9 cellular contexts compared by ENCODE assay signal in genomic region chr19:15304140-15304705, GRCh38. TPM values are rescaled to one million over a fixed set of nuclear protein-coding genes. Genes with fewer than 3 reads are reported as not detected.
A peak's percentile ranks its signal among the peaks of the same experiment; 100 is the strongest.
DNase-seq lines count a peak whose midpoint lies in the region; ATAC-seq and TF ChIP-seq lines count a peak whose summit lies in the region.
"Had no signal": no experiment of that assay in that cellular context is flagged by ENCODE, and none has a peak within 500 bp of the region (broad histone marks: within the 10 kb centered on the region; RNA-seq: fewer than 3 reads in every experiment).

No MANE protein-coding gene starts in this region.

- H3K4me1 Mint-ChIP-seq in activated naive CD4-positive, alpha-beta T cell treated with anti-CD3 and anti-CD28 coated beads, Interleukin-2, amount 10 ng/mL, durations not matched to agents 7 days and 5 days = peaks cover 64% of the 10 kb centered on the region

- peaks cover 5% of the 10 kb centered on the region for H3K36me3 Mint-ChIP-seq in activated naive CD4-positive, alpha-beta T cell treated with anti-CD3 and anti-CD28 coated beads, Interleukin-2, amount 10 ng/mL, durations not matched to agents 7 days and 5 days

- intact Hi-C loops in aorta (cut with DNase I) (no loop called here), left lung (cut with DNase I) (no loop called here)

- DNase-seq in stimulated activated CD4-positive, alpha-beta T cell treated with anti-CD3 and anti-CD28 coated beads, Interleukin-15, amount 100 ng/mL, for 24 hours = peak; percentile 48
- DNase-seq in stimulated activated CD4-positive, alpha-beta T cell treated with anti-CD3 and anti-CD28 coated beads, Interleukin-4, amount 100 ng/mL, for 1 hour = no peak
- DNase-seq in activated naive CD4-positive, alpha-beta T cell treated with anti-CD3 and anti-CD28 coated beads, Interleukin-2, amount 10 ng/mL, durations not matched to agents 7 days and 5 days = no peak
- no peak for DNase-seq in aorta
- no peak for DNase-seq in midbrain (lab: John Stamatoyannopoulos, UW)
- DNase-seq in left lung = no peak
- DNase-seq: OCI-M1 had no signal

- 93 to 95% methylated on average over 9 to 10 of the region's 10 CpGs for whole genome bisulfite sequencing in mesodermal cell (ENCODE audit: insufficient coverage in 2 of 2), 2 experiments
- 10 to 13% methylated on average over 10 of the region's 10 CpGs for WGBS in aorta, 2 donors

- no peak for TF ChIP-seq CTCF in left lung (IDR thresholded peaks at IDR 0.05)

- no peaks in the 10 kb centered on the region for H3K27me3 Mint-ChIP-seq in activated naive CD4-positive, alpha-beta T cell treated with anti-CD3 and anti-CD28 coated beads, Interleukin-2, amount 10 ng/mL, durations not matched to agents 7 days and 5 days

- peak overlapping the region; percentile 38 for H3K27ac Mint-ChIP-seq in activated naive CD4-positive, alpha-beta T cell treated with anti-CD3 and anti-CD28 coated beads, Interleukin-2, amount 10 ng/mL, durations not matched to agents 7 days and 5 days

- ATAC-seq in aorta (ENCODE audit: low FRiP score) (peak; percentile 62), HG02885 (IDR thresholded peaks at IDR 0.05; ENCODE audit: poor library complexity, unreplicated experiment) (no peak), left lung (no peak)

- H3K27ac ChIP-seq in mesodermal cell (ENCODE audit: low read depth, low read length, severe bottlenecking) = peak overlapping the region; percentile 10
- H3K27ac ChIP-seq in aorta (ENCODE audit: low read depth in 1 of 2, low read length in 2 of 2) = peak overlapping the region in 1 of 2 donors; percentile 19
- H3K27ac ChIP-seq in left lung = peak overlapping the region in 1 of 2 donors; percentile 5

- H3K4me3 Mint-ChIP-seq in activated naive CD4-positive, alpha-beta T cell treated with anti-CD3 and anti-CD28 coated beads, Interleukin-2, amount 10 ng/mL, durations not matched to agents 7 days and 5 days = no peak overlapping the region

- H3K36me3 ChIP-seq in mesodermal cell (ENCODE audit: control insufficient read depth, insufficient read depth, low read length) (peaks cover 34% of the 10 kb centered on the region), aorta (ENCODE audit: control insufficient read depth in 1 of 2, insufficient read depth in 2 of 2, low read length in 1 of 2) (no peaks in the 10 kb centered on the region), left lung (no peaks in the 10 kb centered on the region)

- H3K9me3 Mint-ChIP-seq in activated naive CD4-positive, alpha-beta T cell treated with anti-CD3 and anti-CD28 coated beads, Interleukin-2, amount 10 ng/mL, durations not matched to agents 7 days and 5 days = no peaks in the 10 kb centered on the region

- H3K4me3 ChIP-seq in mesodermal cell (ENCODE audit: extremely low read depth, insufficient read depth, low read length, poor library complexity, severe bottlenecking) = no peak overlapping the region
- H3K4me3 ChIP-seq in aorta (ENCODE audit: low read length in 2 of 2) = no peak overlapping the region
- no peak overlapping the region for H3K4me3 ChIP-seq in left lung

- H3K4me1 ChIP-seq in mesodermal cell (ENCODE audit: control insufficient read depth, insufficient read depth, low read length, poor library complexity, severe bottlenecking) = peaks cover 18% of the 10 kb centered on the region
- peaks cover 0 to 9% of the 10 kb centered on the region in 2 donors for H3K4me1 ChIP-seq in aorta (ENCODE audit: control insufficient read depth in 1 of 2, insufficient read depth in 2 of 2, low read length in 2 of 2)
- H3K4me1 ChIP-seq in left lung = peaks cover 25 to 93% of the 10 kb centered on the region in 2 donors

- CTCF ChIA-PET in activated naive CD4-positive, alpha-beta T cell treated with anti-CD3 and anti-CD28 coated beads, Interleukin-2, amount 10 ng/mL, durations not matched to agents 7 days and 5 days (lab: Charles Lee) = interaction anchor here (1.0 kb wide), 1 partner anchor 11 kb away, joined by 3 read pairs; no protein-coding TSS in a partner anchor

- H3K27me3 ChIP-seq in aorta (ENCODE audit: control insufficient read depth in 1 of 2, insufficient read depth in 2 of 2, low read length in 1 of 2) (no peaks in the 10 kb centered on the region), left lung (no peaks in the 10 kb centered on the region)

- peaks cover 11% of the 10 kb centered on the region for H3K9me3 ChIP-seq in mesodermal cell (ENCODE audit: control insufficient read depth, low read length)
- no peaks in the 10 kb centered on the region for H3K9me3 ChIP-seq in aorta (ENCODE audit: control insufficient read depth, low read length)
- H3K9me3 ChIP-seq in left lung = no peaks in the 10 kb centered on the region

RNA-seq across cellular contexts. Expression of gene BRD4, which starts 28.1 kb away (rescaled TPM):
- polyA plus RNA-seq in mesodermal cell (2013, experiment 1 of 2) = 66.2 TPM
- polyA plus RNA-seq in mesodermal cell (2013, experiment 2 of 2) = 63.1 TPM
- total RNA-seq in aorta (100 to 1,000 TPM; 123 to 126 TPM), left lung (10 to 100 TPM; 79.1 to 89.6 TPM)
- polyA plus RNA-seq in aorta = 10 to 100 TPM; 12.3 to 50.6 TPM
